In genomic region chr15:58511588-58511987, GRCh38 we compare ENCODE assay signal across 24 cellular contexts.
"Had no signal": no experiment of that assay in that cellular context is flagged by ENCODE, and none has a peak within 500 bp of the region (broad histone marks: within the 10 kb centered on the region; RNA-seq: fewer than 3 reads in every experiment).

No MANE protein-coding gene starts in this region.

- ATAC-seq: left colon; left ventricle myocardium superior; lower lobe of right lung; natural killer cell; psoas muscle; right cardiac atrium; stimulated activated naive B cell treated with anti-CD40 and anti-IgM and Interleukin-4, amounts not matched to agents 10 μg/mL and 1 μg/mL and 100 μg/mL, for 72 hours; upper lobe of right lung had no signal

- H3K27ac ChIP-seq: colonic mucosa, esophagus muscularis mucosa, lower lobe of right lung, ovary, psoas muscle, sigmoid colon, skin epidermis, thoracic aorta, tibial nerve, upper lobe of right lung, uterus had no signal

- H3K36me3 ChIP-seq: colonic mucosa, esophagus muscularis mucosa, lower lobe of right lung, ovary, sigmoid colon, thoracic aorta, tibial nerve, upper lobe of right lung, uterus had no signal

- H3K9me3 ChIP-seq: colonic mucosa, esophagus muscularis mucosa, lower lobe of right lung, ovary, psoas muscle, sigmoid colon, thoracic aorta, upper lobe of right lung, uterus had no signal

- H3K4me3 ChIP-seq: colonic mucosa, esophagus muscularis mucosa, lower lobe of right lung, ovary, psoas muscle, sigmoid colon, skin epidermis, thoracic aorta, tibial nerve, upper lobe of right lung, uterus had no signal

- H3K27me3 ChIP-seq: colonic mucosa, esophagus muscularis mucosa, ovary, sigmoid colon, tibial nerve, upper lobe of right lung, uterus had no signal

- DNase-seq: colonic mucosa; effector CD8-positive, alpha-beta T cell; hypothalamus; immature natural killer cell; kidney glomerular epithelial cell; left colon; left ventricle myocardium superior; lower lobe of right lung; natural killer cell; occipital lobe; ovary; posterior cingulate gyrus; psoas muscle; right cardiac atrium; sigmoid colon; stimulated activated CD4-positive, alpha-beta T cell treated with anti-CD3 and anti-CD28 coated beads, Interleukin-15, amount 100 ng/mL, for 24 hours; stimulated activated CD4-positive, alpha-beta T cell treated with anti-CD3 and anti-CD28 coated beads, Interleukin-2, amount 100 ng/mL, for 48 hours; stimulated activated naive B cell treated with anti-CD40 and anti-IgM and Interleukin-4, amounts not matched to agents 10 μg/mL and 1 μg/mL and 100 μg/mL, for 72 hours; upper lobe of right lung; uterus had no signal

- H3K4me1 ChIP-seq: colonic mucosa, esophagus muscularis mucosa, lower lobe of right lung, sigmoid colon, upper lobe of right lung, uterus had no signal
